9 cellular contexts compared by ENCODE assay signal in genomic region chr14:21894003-21894897, GRCh38.
DNase-seq lines count a peak whose midpoint lies in the region; ATAC-seq and TF ChIP-seq lines count a peak whose summit lies in the region.
"Had no signal": no experiment of that assay in that cellular context is flagged by ENCODE, and none has a peak within 500 bp of the region (broad histone marks: within the 10 kb centered on the region; RNA-seq: fewer than 3 reads in every experiment).

No MANE protein-coding gene starts in this region.

- H3K4me2 ChIP-seq in MM.1S (ENCODE audit: low read depth, low read length) = peak overlapping the region; percentile 18; the same call in 1 of the 2 replicates

- no peaks in the 10 kb centered on the region for H3K9me3 Mint-ChIP-seq in CD4-positive, alpha-beta T cell

- H3K4me1 ChIP-seq in MM.1S (ENCODE audit: low read length) (no peaks in the 10 kb centered on the region), upper lobe of right lung (no peaks in the 10 kb centered on the region)
- H3K4me1 ChIP-seq: parathyroid adenoma had no signal

- peak overlapping the region; percentile 82 for H3K27ac Mint-ChIP-seq in CD4-positive, alpha-beta T cell

- H3K27ac ChIP-seq in CD4-positive, alpha-beta T cell (ENCODE audit: low read depth, low read length) = no peak overlapping the region
- H3K27ac ChIP-seq in MM.1S (ENCODE audit: low read length) = no peak overlapping the region
- H3K27ac ChIP-seq in upper lobe of right lung = no peak overlapping the region
- H3K27ac ChIP-seq: parathyroid adenoma had no signal

- peak overlapping the region; percentile 81 for H3K4me3 Mint-ChIP-seq in CD4-positive, alpha-beta T cell

- no peaks in the 10 kb centered on the region for H3K27me3 Mint-ChIP-seq in CD4-positive, alpha-beta T cell

- H3K36me3 Mint-ChIP-seq in CD4-positive, alpha-beta T cell (ENCODE audit: low read depth) = no peaks in the 10 kb centered on the region

- H3K9me2 ChIP-seq in MM.1S (replicated peaks; ENCODE audit: insufficient read depth, low read length) = no peaks in the 10 kb centered on the region

- TF ChIP-seq CTCF in CD4-positive, alpha-beta T cell (IDR thresholded peaks at IDR 0.05) = peak; percentile 65
- TF ChIP-seq CTCF in MM.1S (IDR thresholded peaks at IDR 0.05; ENCODE audit: low read length) (peak; percentile 50), kidney epithelial cell (IDR thresholded peaks at IDR 0.05; ENCODE audit: insufficient read depth, low read length, poor library complexity, severe bottlenecking) (peak; percentile 39), upper lobe of right lung (IDR thresholded peaks at IDR 0.05) (peak; percentile 43)

- H3K4me3 ChIP-seq in MM.1S (ENCODE audit: low read length) (no peak overlapping the region), kidney epithelial cell (ENCODE audit: low read depth, low read length) (no peak overlapping the region), upper lobe of right lung (no peak overlapping the region)

- CTCF ChIA-PET in CD4-positive, alpha-beta T cell (lab: Charles Lee) = interaction anchor here (1.1 to 1.2 kb wide), 2 partner anchors 19 to 676 kb away, joined by 3 to 4 read pairs; no protein-coding TSS in a partner anchor

- POLR2A ChIA-PET in CD4-positive, alpha-beta T cell (lab: Charles Lee) = interaction anchor here (0.7 to 1.4 kb wide), 5 partner anchors 19 to 676 kb away, joined by 3 to 6 read pairs (median 3); no protein-coding TSS in a partner anchor

- no peaks in the 10 kb centered on the region for H3F3A ChIP-seq in MM.1S (ENCODE audit: insufficient read depth, low read length)

- no peaks in the 10 kb centered on the region for H3K79me2 ChIP-seq in MM.1S (ENCODE audit: low read length)
- H3K79me2 ChIP-seq: parathyroid adenoma had no signal

- H3K36me3 ChIP-seq in MM.1S (replicated peaks; ENCODE audit: insufficient read depth, low read length) (no peaks in the 10 kb centered on the region), kidney epithelial cell (ENCODE audit: control insufficient read depth, insufficient read depth, low read length) (no peaks in the 10 kb centered on the region), upper lobe of right lung (no peaks in the 10 kb centered on the region)

- no peaks in the 10 kb centered on the region for H3K9me3 ChIP-seq in CD4-positive, alpha-beta T cell (ENCODE audit: control insufficient read depth, low read length)
- no peaks in the 10 kb centered on the region for H3K9me3 ChIP-seq in MM.1S (replicated peaks; ENCODE audit: insufficient read depth, low read length)
- no peaks in the 10 kb centered on the region for H3K9me3 ChIP-seq in upper lobe of right lung

- DNase-seq in CD4-positive, alpha-beta T cell = peak; percentile 19 to 61 (median 44)
- DNase-seq in MM.1S (peak; percentile 8), activated T-helper 1 cell treated with Interleukin-2 at 50 U/mL for 16 hours (ENCODE audit: low read depth) (peak; percentile 19), kidney epithelial cell (ENCODE audit: low read depth) (no peak), upper lobe of right lung (no peak), T1000 (lab: John Stamatoyannopoulos, UW) (no peak), NCI-H1436 (lab: John Stamatoyannopoulos, UW) (no peak)

- ATAC-seq in CD4-positive, alpha-beta T cell (ENCODE audit: poor library complexity) = peak; percentile 92
- peak; percentile 50 for ATAC-seq in upper lobe of right lung
- no peak for ATAC-seq in GM21367 (IDR thresholded peaks at IDR 0.05; ENCODE audit: unreplicated experiment)

- H4K20me1 ChIP-seq in MM.1S (ENCODE audit: insufficient read depth, low read length) = no peaks in the 10 kb centered on the region

- H3K9ac ChIP-seq in MM.1S (ENCODE audit: low read length) = no peak overlapping the region
- H3K9ac ChIP-seq: parathyroid adenoma had no signal

- intact Hi-C loops in CD4-positive, alpha-beta T cell (cut with DNase I, micrococcal nuclease) = no loop called here
- intact Hi-C loops in upper lobe of right lung (cut with DNase I) = no loop called here

- H3K27me3 ChIP-seq in CD4-positive, alpha-beta T cell (ENCODE audit: control insufficient read depth, insufficient read depth, low read length) = no peaks in the 10 kb centered on the region
- H3K27me3 ChIP-seq in MM.1S (replicated peaks; ENCODE audit: insufficient read depth, low read length) (no peaks in the 10 kb centered on the region), kidney epithelial cell (ENCODE audit: control insufficient read depth, insufficient read depth, low read length) (no peaks in the 10 kb centered on the region), upper lobe of right lung (no peaks in the 10 kb centered on the region)

- no peak overlapping the region for H2AFZ ChIP-seq in MM.1S (ENCODE audit: low read length)
- H2AFZ ChIP-seq: parathyroid adenoma had no signal

- peaks cover 12% of the 10 kb centered on the region for H3K4me1 Mint-ChIP-seq in CD4-positive, alpha-beta T cell (ENCODE audit: low read depth)

Comparison
In these comparisons a context has a peak if more than half of its experiments do, and no peak if none do; other contexts are left out.
1. DNase-seq: peak in CD4-positive, alpha-beta T cell (10 of 10), MM.1S (single experiment) and activated T-helper 1 cell treated with Interleukin-2 at 50 U/mL for 16 hours (single experiment); none in kidney epithelial cell (single experiment), upper lobe of right lung (single experiment), T1000 (single experiment) and NCI-H1436 (single experiment).
2. Peak in every context shown above with its lines, with median percentiles within 50 percentile points of each other: CTCF ChIP-seq.